ENCODE assay signal across 10 cellular contexts in genomic region chr3:16520636-16521579, GRCh38. TPM values are rescaled to one million over a fixed set of nuclear protein-coding genes. Genes with fewer than 3 reads are reported as not detected.
DNase-seq lines count a peak whose midpoint lies in the region; ATAC-seq, FAIRE-seq and TF ChIP-seq lines count a peak whose summit lies in the region.
"Had no signal": no experiment of that assay in that cellular context is flagged by ENCODE, and none has a peak within 500 bp of the region (broad histone marks: within the 10 kb centered on the region; RNA-seq: fewer than 3 reads in every experiment).

No MANE protein-coding gene starts in this region.

- POLR2A ChIA-PET in HepG2 (lab: Yijun Ruan, JAX) = no interaction called here

- ATAC-seq in HG02885 (IDR thresholded peaks at IDR 0.05; ENCODE audit: poor library complexity, unreplicated experiment) (peak; percentile 70), SK-N-SH treated with all-trans-retinoic acid at 6 μM for 48 hours (no peak; the same call in 2 of the 3 replicates), HepG2 (no peak)

- no peak overlapping the region for H2AFZ ChIP-seq in HepG2 (ENCODE audit: low read length)

- H3K27ac ChIP-seq in dorsolateral prefrontal cortex (peak overlapping the region in 21 of 59 donors; percentile 5 to 68 (median 38)), HepG2 (ENCODE audit: extremely low read length, insufficient read depth, low read length) (no peak overlapping the region)

- in situ Hi-C loops in HepG2 (cut with HindIII; ENCODE audit: extremely low pct_ligation_motif_present, low pct_unique_long_range_greater_than_20kb) = no loop called here

- no peak overlapping the region for H3K4me2 ChIP-seq in HepG2 (ENCODE audit: low read depth, low read length)

- peaks cover 5% of the 10 kb centered on the region; the same call in 1 of the 2 replicates for H3K9me3 ChIP-seq in HepG2 (ENCODE audit: low read length)

- no peak for TF ChIP-seq EP300 in HepG2 (IDR thresholded peaks at IDR 0.05; ENCODE audit: low read depth in 2 of 2, low read length in 2 of 2)
- no peak for TF ChIP-seq EP300 in HepG2 (CRISPR knock-in tag; IDR thresholded peaks at IDR 0.05; ENCODE audit: borderline replicate concordance)

- CTCF ChIA-PET in HepG2 (lab: Yijun Ruan, JAX; ENCODE audit: low intra/inter-chr PET ratio, low total read pairs) = no interaction called here

- no peak for FAIRE-seq in HepG2 (lab: Jason Lieb, UNC)
- FAIRE-seq: TTC549 had no signal

- DNase-seq in GM12864 (ENCODE audit: low read depth) = peak; percentile 76
- DNase-seq in dorsolateral prefrontal cortex = no peak
- DNase-seq in HepG2 (ENCODE audit: low spot score) = no peak
- DNase-seq in COLO829 (ENCODE audit: low spot score) = no peak
- no peak for DNase-seq in HuH-7.5 (ENCODE audit: low spot score)
- DNase-seq: occipital lobe had no signal

- TF ChIP-seq POLR2A in GM19193 (IDR thresholded peaks at IDR 0.05; ENCODE audit: extremely low read depth, insufficient read depth, insufficient read length) = peak; percentile 37
- TF ChIP-seq POLR2A in HepG2 (IDR thresholded peaks at IDR 0.05; ENCODE audit: insufficient read depth in 1 of 2, low read depth in 2 of 2, low read length in 2 of 2) = no peak

- BruUV-seq in HepG2 (replicated peaks; lab: Mats Ljungman, UMichigan) = no TSS peak

- no peaks in the 10 kb centered on the region for H3K27me3 ChIP-seq in dorsolateral prefrontal cortex
- peaks cover 1 to 10% of the 10 kb centered on the region in 2 experiments; a peak in 2 of 5 replicates for H3K27me3 ChIP-seq in HepG2 (ENCODE audit: control insufficient read depth in 1 of 2, insufficient read depth in 2 of 2, low read length in 2 of 2)

- H3K4me1 ChIP-seq in HepG2 (ENCODE audit: insufficient read depth, low read length) = no peaks in the 10 kb centered on the region

- TF ChIP-seq CTCF in GM12864 (IDR thresholded peaks at IDR 0.05; ENCODE audit: low read depth, low read length, missing control alignments) = no peak
- no peak for TF ChIP-seq CTCF in dorsolateral prefrontal cortex (IDR thresholded peaks at IDR 0.05 in 54 of 56, conservative IDR thresholded peaks at IDR 0.05 in 2 of 56; ENCODE audit: low read depth in 1 of 56, partially characterized antibody in 56 of 56)
- TF ChIP-seq CTCF in HepG2 (CRISPR knock-in tag; IDR thresholded peaks at IDR 0.05) = no peak

- H3K4me3 ChIP-seq in GM12864 (ENCODE audit: low read depth, low read length) (no peak overlapping the region), dorsolateral prefrontal cortex (no peak overlapping the region), HepG2 (replicated peaks in 1 of 3; ENCODE audit: insufficient read depth in 1 of 3, low read depth in 2 of 3, low read length in 3 of 3) (no peak overlapping the region)

- H3K36me3 ChIP-seq in HepG2 (replicated peaks in 1 of 2; ENCODE audit: control insufficient read depth in 1 of 2, insufficient read depth in 2 of 2, low read length in 2 of 2) = no peaks in the 10 kb centered on the region

- 6% methylated on average over 3 of the region's 6 CpGs for WGBS in HepG2 (ENCODE audit: low lambda C conversion rate)

- H4K20me1 ChIP-seq in HepG2 (ENCODE audit: insufficient read depth, low read length) = no peaks in the 10 kb centered on the region

- H3K9ac ChIP-seq in HepG2 (ENCODE audit: insufficient read depth, low read depth, low read length) = no peak overlapping the region

- intact Hi-C loops in dorsolateral prefrontal cortex (cut with DNase I) (no loop called here), HepG2 (cut with micrococcal nuclease; ENCODE audit: unreplicated experiment) (no loop called here)

- H3K79me2 ChIP-seq in HepG2 (ENCODE audit: insufficient read depth, low read length) = no peaks in the 10 kb centered on the region

- TF ChIP-seq RAD21 in HepG2 (CRISPR knock-in tag; IDR thresholded peaks at IDR 0.05) = no peak

TF ChIP-seq in SK-N-SH treated with all-trans-retinoic acid at 6 μM for 48 hours, 23 proteins besides CTCF, POLR2A, EP300 and RAD21:
- TF ChIP-seq TCF4 (CRISPR knock-in tag; IDR thresholded peaks at IDR 0.05; ENCODE audit: borderline replicate concordance) = peak; percentile 18; the same call in 1 of the 2 replicates
- TF ChIP-seq ESRRG (CRISPR knock-in tag; IDR thresholded peaks at IDR 0.05) = no peak

TF ChIP-seq in HepG2, 621 proteins besides CTCF, POLR2A, EP300 and RAD21:
- TF ChIP-seq SOX13 (IDR thresholded peaks at IDR 0.05) (no peak), SOX13 (CRISPR knock-in tag; conservative IDR thresholded peaks at IDR 0.05 in 1 of 2, IDR thresholded peaks at IDR 0.05 in 1 of 2) (no peak), ZFP41 (CRISPR knock-in tag; IDR thresholded peaks at IDR 0.05; ENCODE audit: borderline replicate concordance) (no peak), MEIS2 (CRISPR knock-in tag; IDR thresholded peaks at IDR 0.05) (no peak), NCOA5 (CRISPR knock-in tag; IDR thresholded peaks at IDR 0.05) (no peak), NCOR1 (IDR thresholded peaks at IDR 0.05; ENCODE audit: borderline replicate concordance, low read length) (no peak), ZSCAN20 (CRISPR knock-in tag; IDR thresholded peaks at IDR 0.05; ENCODE audit: borderline replicate concordance) (no peak), RBM39 (IDR thresholded peaks at IDR 0.05; ENCODE audit: low read depth, low read length, poor library complexity, severe bottlenecking) (no peak), SIX4 (CRISPR knock-in tag; IDR thresholded peaks at IDR 0.05) (no peak), ZNF746 (CRISPR knock-in tag; IDR thresholded peaks at IDR 0.05) (no peak), ZBTB38 (CRISPR knock-in tag; IDR thresholded peaks at IDR 0.05) (no peak)

RNA-seq across cellular contexts. Expression of gene RFTN1, which starts 7.4 kb away (rescaled TPM):
- total RNA-seq in dorsolateral prefrontal cortex (10 to 100 TPM; 15.8 to 64.1 (median 39.9) TPM), HepG2 (2016; rRNA removed; fragmentation: Illumina TruSeq; extraction: Trizol) (not detected in 2 replicates)
- total RNA-seq in HepG2 (2016; cell fraction: cytosol; rRNA removed; fragmentation: Illumina TruSeq; extraction: Trizol; ENCODE audit: low read depth) = 0.40 TPM in 1 of 2 replicates, not detected in the other
- total RNA-seq in HepG2 (2016; cell fraction: insoluble cytoplasmic fraction; rRNA removed; fragmentation: Illumina TruSeq; extraction: Trizol) = not detected in 2 replicates
- total RNA-seq in HepG2 (2016; cell fraction: membrane; rRNA removed; fragmentation: Illumina TruSeq; extraction: Trizol) = not detected in 2 replicates
- total RNA-seq in HepG2 (2016; cell fraction: nucleus; rRNA removed; fragmentation: Illumina TruSeq; extraction: Trizol) = not detected in 2 replicates
- polyA plus RNA-seq in HepG2 (2011; rRNA removed) = 0.24 TPM in 1 of 2 replicates, not detected in the other
- 0.08 and 0.22 TPM in 2 replicates for polyA plus RNA-seq in HepG2 (2011; cell fraction: cytosol; rRNA removed)
- polyA plus RNA-seq in HepG2 (2011; cell fraction: nucleus; rRNA removed) = 0.23 and 0.29 TPM in 2 replicates
- polyA plus RNA-seq in HepG2 (2012) = 0.30 and 0.35 TPM in 2 replicates
- not detected in 2 replicates for polyA plus RNA-seq in HepG2 (2016; cell fraction: cytosol; fragmentation: Illumina TruSeq; extraction: Trizol; ENCODE audit: low read depth)
- polyA plus RNA-seq in HepG2 (2016; cell fraction: insoluble cytoplasmic fraction; fragmentation: Illumina TruSeq; extraction: Trizol; ENCODE audit: low read depth) = not detected in 2 replicates
- not detected in 2 replicates for polyA plus RNA-seq in HepG2 (2016; cell fraction: membrane; fragmentation: Illumina TruSeq; extraction: Trizol; ENCODE audit: low read depth)
- polyA plus RNA-seq in HepG2 (2016; cell fraction: nucleus; fragmentation: Illumina TruSeq; extraction: Trizol; ENCODE audit: insufficient read depth, low read depth) = not detected in 2 replicates
- polyA minus RNA-seq in HepG2 (2011; rRNA and poly(A)+ RNA removed; ENCODE audit: low replicate concordance) = 0.12 TPM in 1 of 2 replicates, not detected in the other
- not detected in 2 replicates for polyA minus RNA-seq in HepG2 (2011; cell fraction: cytosol; rRNA and poly(A)+ RNA removed)
- polyA minus RNA-seq in HepG2 (2011; cell fraction: nucleus; rRNA and poly(A)+ RNA removed) = not detected in 2 replicates

Comparison
In these comparisons a context has a peak if more than half of its experiments do, and no peak if none do; other contexts are left out.
1. RNA of gene RFTN1, which starts 7.4 kb away (total RNA-seq): 15.8 to 64.1 TPM in dorsolateral prefrontal cortex; 0.40 TPM in HepG2; every median in the first group is over 10 times any median in the second.